Comparison of ENCODE assay signal across 9 cellular contexts in genomic region chr10:89278034-89278535, GRCh38. TPM values are rescaled to one million over a fixed set of nuclear protein-coding genes. Genes with fewer than 3 reads are reported as not detected.
DNase-seq lines count a peak whose midpoint lies in the region; ATAC-seq, FAIRE-seq and TF ChIP-seq lines count a peak whose summit lies in the region.
"Had no signal": no experiment of that assay in that cellular context is flagged by ENCODE, and none has a peak within 500 bp of the region (broad histone marks: within the 10 kb centered on the region; RNA-seq: fewer than 3 reads in every experiment).

No MANE protein-coding gene starts in this region.

- DNase-seq in HPDE6-E6E7 (ENCODE audit: extremely low spot score) (peak; percentile 84), bronchial epithelial cell (ENCODE audit: low read depth) (peak; percentile 99), left colon (no peak), testis (peak; percentile 64), COLO668 (lab: John Stamatoyannopoulos, UW; ENCODE audit: unreplicated experiment) (no peak), NCI-H2107 treated with DMSO at 0.1 percent for 48 hours (lab: John Stamatoyannopoulos, UW; ENCODE audit: unreplicated experiment) (no peak)
- no peak for DNase-seq in activated effector memory CD4-positive, alpha-beta T cell treated with Interleukin-2 at 50 U/mL for 16 hours
- DNase-seq: activated T-cell treated with anti-CD3 and anti-CD28 coated beads for 4 hours had no signal

- ATAC-seq in left colon (peak; percentile 29), GM21619 (IDR thresholded peaks at IDR 0.05; ENCODE audit: unreplicated experiment) (no peak)

- peaks cover 2% of the 10 kb centered on the region for H3K4me1 ChIP-seq in testis

- 30 to 46% methylated on average over 1 of the region's 1 CpG for WGBS in testis, 2 donors

- intact Hi-C loops in left colon (cut with DNase I, micrococcal nuclease) (no loop called here), testis (cut with DNase I; ENCODE audit: low total_unique reads) (no loop called here)

- FAIRE-seq in bronchial epithelial cell (lab: Jason Lieb, UNC): peak; percentile 76

- H3K27me3 ChIP-seq in bronchial epithelial cell (ENCODE audit: control insufficient read depth, insufficient read depth, low read length) (no peaks in the 10 kb centered on the region), testis (no peaks in the 10 kb centered on the region)

- H3K4me3 ChIP-seq in bronchial epithelial cell (ENCODE audit: low read depth, low read length) (no peak overlapping the region), testis (no peak overlapping the region)

- peak overlapping the region; percentile 3 to 74 for H3K27ac ChIP-seq in testis

- no peak for TF ChIP-seq POLR2A in testis (IDR thresholded peaks at IDR 0.05)

- no peaks in the 10 kb centered on the region for H3K9me3 ChIP-seq in testis

- TF ChIP-seq CTCF in bronchial epithelial cell (IDR thresholded peaks at IDR 0.05; ENCODE audit: insufficient read depth, low read length, severe bottlenecking) (no peak), testis (IDR thresholded peaks at IDR 0.05) (no peak)

- no peaks in the 10 kb centered on the region for H3K36me3 ChIP-seq in bronchial epithelial cell (ENCODE audit: control insufficient read depth, insufficient read depth, low read length)
- H3K36me3 ChIP-seq in testis (ENCODE audit: low read depth, missing control alignments): no peaks in the 10 kb centered on the region

RNA-seq across cellular contexts. Expression of gene IFIT2, which starts 23.8 kb away (rescaled TPM):
- 0.13 and 0.26 TPM in 2 replicates for total RNA-seq in bronchial epithelial cell
- total RNA-seq in left colon: 1 to 10 TPM; 4.3 to 7.1 TPM
- 1 to 10 TPM; 1.3 to 1.6 TPM for total RNA-seq in testis
- polyA plus RNA-seq in testis (ENCODE audit: insufficient read depth, low read depth, low replicate concordance): 4.3 TPM

RNA-seq across cellular contexts. Expression of gene LIPA, which starts 26.5 kb away (rescaled TPM):
- total RNA-seq in bronchial epithelial cell: 13.6 and 20.8 TPM in 2 replicates
- total RNA-seq in left colon: 10 to 100 TPM; 19.0 to 39.8 TPM
- total RNA-seq in testis: 10 to 100 TPM; 13.3 to 13.9 TPM
- polyA plus RNA-seq in testis (ENCODE audit: insufficient read depth, low read depth, low replicate concordance): 32.3 TPM

RNA-seq across cellular contexts. Expression of gene IFIT3, which starts 49.7 kb away (rescaled TPM):
- total RNA-seq in bronchial epithelial cell (0.13 and 0.26 TPM in 2 replicates), left colon (10 to 100 TPM in 1 of 2 donors, 1 to 10 TPM in 1; 5.0 to 10.3 TPM), testis (1 to 10 TPM; 5.4 to 6.9 TPM)
- polyA plus RNA-seq in testis (ENCODE audit: insufficient read depth, low read depth, low replicate concordance): 10.6 TPM

Comparison
In these comparisons a context has a peak if more than half of its experiments do, and no peak if none do; other contexts are left out.
1. DNase-seq: peak in HPDE6-E6E7 (single experiment), bronchial epithelial cell (single experiment) and testis (single experiment); none in left colon (0 of 2), COLO668 (single experiment), NCI-H2107 treated with DMSO at 0.1 percent for 48 hours (single experiment) and activated effector memory CD4-positive, alpha-beta T cell treated with Interleukin-2 at 50 U/mL for 16 hours (single experiment).